30 cellular contexts compared by ENCODE assay signal in genomic region chr20:23644159-23644558, GRCh38. TPM values are rescaled to one million over a fixed set of nuclear protein-coding genes. Genes with fewer than 3 reads are reported as not detected.
"Had no signal": no experiment of that assay in that cellular context is flagged by ENCODE, and none has a peak within 500 bp of the region (broad histone marks: within the 10 kb centered on the region; RNA-seq: fewer than 3 reads in every experiment).

No MANE protein-coding gene starts in this region.

- H3K9me3 ChIP-seq: colonic mucosa, esophagus muscularis mucosa, gastroesophageal sphincter, mucosa of descending colon, neutrophil, psoas muscle, spleen, testis, tibial nerve, upper lobe of right lung, vagina had no signal

- DNase-seq: colonic mucosa; effector CD8-positive, alpha-beta T cell; glutamatergic neuron; mammary epithelial cell; mucosa of descending colon; naive thymus-derived CD8-positive, alpha-beta T cell; psoas muscle; retina; spleen; stimulated activated CD4-positive, alpha-beta T cell treated with anti-CD3 and anti-CD28 coated beads, Interleukin-15, amount 100 ng/mL, for 24 hours; stimulated activated CD4-positive, alpha-beta T cell treated with anti-CD3 and anti-CD28 coated beads, Interleukin-1b, Interleukin-23, amount 100 ng/mL, for 48 hours; stimulated activated CD4-positive, alpha-beta T cell treated with anti-CD3 and anti-CD28 coated beads, Interleukin-4, amount 100 ng/mL, for 24 hours; stimulated activated naive CD8-positive, alpha-beta T cell treated with anti-CD3 and anti-CD28 coated beads, Interleukin-15, amount 100 ng/mL, for 72 hours; testis; upper lobe of right lung had no signal

- H3K27ac ChIP-seq: colonic mucosa, esophagus muscularis mucosa, gastroesophageal sphincter, neutrophil, psoas muscle, spleen, testis, tibial nerve, upper lobe of right lung, vagina had no signal

- H3K4me3 ChIP-seq: colonic mucosa, esophagus muscularis mucosa, gastroesophageal sphincter, mucosa of descending colon, psoas muscle, spleen, testis, tibial nerve, upper lobe of right lung, vagina had no signal

- ATAC-seq: gastroesophageal sphincter; mucosa of descending colon; naive thymus-derived CD8-positive, alpha-beta T cell; psoas muscle; sciatic nerve; stimulated activated memory B cell treated with anti-CD40 and anti-IgM and Interleukin-4, amounts not matched to agents 10 μg/mL and 1 μg/mL and 100 μg/mL, for 72 hours; stimulated activated naive CD8-positive, alpha-beta T cell treated with anti-CD3 and anti-CD28 coated beads, Interleukin-15, amount 100 ng/mL, for 72 hours; upper lobe of right lung had no signal

- H3K4me1 ChIP-seq: colonic mucosa had no signal

- H3K27me3 ChIP-seq: colonic mucosa, esophagus muscularis mucosa, gastroesophageal sphincter, spleen, testis, tibial nerve, upper lobe of right lung, vagina had no signal

- H3K36me3 ChIP-seq: colonic mucosa, esophagus muscularis mucosa, gastroesophageal sphincter, neutrophil, spleen, tibial nerve, upper lobe of right lung, vagina had no signal

RNA-seq across cellular contexts. Expression of gene CST9, which starts 38.4 kb away (rescaled TPM):
- total RNA-seq: colonic mucosa; dermis microvascular lymphatic vessel endothelial cell; esophagus muscularis mucosa; fibroblast of villous mesenchyme; gastroesophageal sphincter; kidney epithelial cell; liver; mammary epithelial cell; mucosa of descending colon; naive thymus-derived CD8-positive, alpha-beta T cell; osteoblast; psoas muscle; sciatic nerve; skeletal muscle tissue; spleen; subcutaneous adipose tissue; upper lobe of right lung; vagina had no signal
- polyA plus RNA-seq: liver; mammary epithelial cell; naive thymus-derived CD8-positive, alpha-beta T cell; neural cell; psoas muscle; spleen had no signal

RNA-seq across cellular contexts. Expression of gene CST4, which starts 44.7 kb away (rescaled TPM):
- total RNA-seq: colonic mucosa; dermis microvascular lymphatic vessel endothelial cell; esophagus muscularis mucosa; fibroblast of villous mesenchyme; gastroesophageal sphincter; kidney epithelial cell; liver; mammary epithelial cell; mucosa of descending colon; naive thymus-derived CD8-positive, alpha-beta T cell; osteoblast; psoas muscle; sciatic nerve; skeletal muscle tissue; spleen; subcutaneous adipose tissue; testis; tibial nerve; upper lobe of right lung; vagina had no signal
- polyA plus RNA-seq: liver; mammary epithelial cell; naive thymus-derived CD8-positive, alpha-beta T cell; neural cell; psoas muscle; spleen had no signal
